ENCODE assay signal across 15 cellular contexts in genomic region chr22:46636221-46637002, GRCh38. TPM values are rescaled to one million over a fixed set of nuclear protein-coding genes. Genes with fewer than 3 reads are reported as not detected.
A peak's percentile ranks its signal among the peaks of the same experiment; 100 is the strongest.
DNase-seq lines count a peak whose midpoint lies in the region; ATAC-seq and TF ChIP-seq lines count a peak whose summit lies in the region.
"Had no signal": no experiment of that assay in that cellular context is flagged by ENCODE, and none has a peak within 500 bp of the region (broad histone marks: within the 10 kb centered on the region; RNA-seq: fewer than 3 reads in every experiment).

No MANE protein-coding gene starts in this region.

- H3K27ac ChIP-seq in DND-41 (ENCODE audit: low read length) (peak overlapping the region; percentile 40), Panc1 (ENCODE audit: low read length) (no peak overlapping the region), hepatocyte (peak overlapping the region; percentile 90)
- H3K27ac ChIP-seq: PC-9, testis had no signal

- H2AFZ ChIP-seq in DND-41 (ENCODE audit: low read depth, low read length) (no peak overlapping the region), hepatocyte (no peak overlapping the region)
- H2AFZ ChIP-seq: PC-9 had no signal

- ATAC-seq in DND-41 (ENCODE audit: insufficient read depth, low read depth) (no peak), Panc1 (peak; percentile 54), sciatic nerve (peak; percentile 18), GM19023 (IDR thresholded peaks at IDR 0.05; ENCODE audit: unreplicated experiment) (no peak), HG02588 (IDR thresholded peaks at IDR 0.05; ENCODE audit: unreplicated experiment) (no peak)
- ATAC-seq: stimulated activated memory B cell treated with anti-CD40 and anti-IgM and Interleukin-4, amounts not matched to agents 10 μg/mL and 1 μg/mL and 100 μg/mL, for 72 hours had no signal

- no TSS peak for BruUV-seq in Panc1 (replicated peaks; lab: Mats Ljungman, UMichigan)

- H3K4me3 ChIP-seq in DND-41 (ENCODE audit: low read depth in 1 of 2, low read length in 2 of 2), result no peak overlapping the region
- no peak overlapping the region for H3K4me3 ChIP-seq in Panc1 (ENCODE audit: low read depth in 2 of 2, low read length in 2 of 2)
- no peak overlapping the region for H3K4me3 ChIP-seq in hepatocyte
- H3K4me3 ChIP-seq: PC-9, testis had no signal

- TF ChIP-seq CTCF in DND-41 (IDR thresholded peaks at IDR 0.05; ENCODE audit: borderline replicate concordance, extremely low read depth, low read length, poor library complexity, severe bottlenecking), result no peak
- TF ChIP-seq CTCF in Panc1 (IDR thresholded peaks at IDR 0.05), result no peak
- no peak for TF ChIP-seq CTCF in hepatocyte (IDR thresholded peaks at IDR 0.05; ENCODE audit: poor library complexity)

- no peak overlapping the region for H3K9ac ChIP-seq in DND-41 (ENCODE audit: low read depth, low read length)

- H3K9me2 ChIP-seq in hepatocyte (replicated peaks; ENCODE audit: insufficient read depth), result no peaks in the 10 kb centered on the region

- H3K4me1 ChIP-seq in DND-41 (ENCODE audit: insufficient read depth, low read length), result no peaks in the 10 kb centered on the region
- H3K4me1 ChIP-seq in Panc1 (ENCODE audit: control insufficient read depth, insufficient read depth, low read length), result no peaks in the 10 kb centered on the region; the same call in none of the 2 replicates
- H3K4me1 ChIP-seq in hepatocyte (ENCODE audit: insufficient read depth), result peaks cover 22% of the 10 kb centered on the region
- H3K4me1 ChIP-seq: testis had no signal

- in situ Hi-C loops in Panc1 (cut with HindIII; ENCODE audit: low pct_unique_long_range_greater_than_20kb, low sequenced_read_pairs), result no loop called here

- H3K36me3 ChIP-seq in DND-41 (ENCODE audit: insufficient read depth, low read length) (peaks cover 80% of the 10 kb centered on the region), Panc1 (ENCODE audit: control insufficient read depth, insufficient read depth, low read length) (no peaks in the 10 kb centered on the region), hepatocyte (replicated peaks; ENCODE audit: insufficient read depth, low read depth) (no peaks in the 10 kb centered on the region)

- H3K9me3 ChIP-seq in DND-41 (ENCODE audit: insufficient read depth, low read length, severe bottlenecking) (no peaks in the 10 kb centered on the region), Panc1 (ENCODE audit: control insufficient read depth, insufficient read depth, low read depth, low read length) (no peaks in the 10 kb centered on the region), hepatocyte (ENCODE audit: low read depth) (no peaks in the 10 kb centered on the region)
- H3K9me3 ChIP-seq: testis had no signal

- no peak overlapping the region for H3K4me2 ChIP-seq in DND-41 (ENCODE audit: insufficient read depth, low read length)
- peak overlapping the region; percentile 31 for H3K4me2 ChIP-seq in hepatocyte
- H3K4me2 ChIP-seq: PC-9 had no signal

- CTCF ChIA-PET in Panc1 (lab: Charles Lee), result no interaction called here

- intact Hi-C loops in Panc1 (cut with micrococcal nuclease; ENCODE audit: unreplicated experiment) (no loop called here), sciatic nerve (cut with DNase I) (no loop called here)

- H4K20me1 ChIP-seq in DND-41 (ENCODE audit: insufficient read depth, low read length) (peaks cover 60% of the 10 kb centered on the region), hepatocyte (ENCODE audit: insufficient read depth, poor library complexity, severe bottlenecking) (no peaks in the 10 kb centered on the region)

- H3K27me3 ChIP-seq in DND-41 (ENCODE audit: insufficient read depth, low read length, poor library complexity), result no peaks in the 10 kb centered on the region
- H3K27me3 ChIP-seq in Panc1 (ENCODE audit: control insufficient read depth, insufficient read depth, low read length), result no peaks in the 10 kb centered on the region
- H3K27me3 ChIP-seq in hepatocyte, result no peaks in the 10 kb centered on the region
- H3K27me3 ChIP-seq: testis had no signal

- H3K79me2 ChIP-seq in DND-41 (ENCODE audit: insufficient read depth, low read length) (peaks cover 86% of the 10 kb centered on the region), hepatocyte (no peaks in the 10 kb centered on the region)

- POLR2A ChIA-PET in Panc1 (lab: Charles Lee), result no interaction called here

- DNase-seq in DND-41 (no peak), Panc1 (ENCODE audit: low read depth, low spot score) (no peak), hepatocyte (ENCODE audit: low spot score) (no peak), sciatic nerve (ENCODE audit: low spot score) (no peak), NAMALWA (ENCODE audit: low spot score) (no peak)
- DNase-seq: activated CD4-positive, CD25-positive, alpha-beta regulatory T cell treated with anti-CD3 and anti-CD28 coated beads, Interleukin-2, amount 50 U/mL, for 72 hours; COR-L47; EL; midbrain; PC-9; T1000; testis had no signal

- 85% methylated on average over 29 of the region's 29 CpGs for WGBS in hepatocyte (ENCODE audit: low lambda C conversion rate, missing lambda C conversion rate)

RNA-seq across cellular contexts. Expression of gene GRAMD4, which starts 16.2 kb away (rescaled TPM):
- total RNA-seq in Panc1 (2021; ENCODE audit: unreplicated experiment), result 30.8 TPM
- polyA plus RNA-seq in Panc1 (2012; ENCODE audit: insufficient read length), result 21.2 TPM
- 21.2 and 21.8 TPM in 2 replicates for total RNA-seq in hepatocyte
- 31.0 and 32.6 TPM in 2 replicates for polyA plus RNA-seq in hepatocyte
- 51.5 TPM for total RNA-seq in sciatic nerve

Comparison
In these comparisons a context has a peak if more than half of its experiments do, and no peak if none do; other contexts are left out.
1. ATAC-seq: peak in Panc1 (single experiment) and sciatic nerve (single experiment); none in DND-41 (single experiment), GM19023 (single experiment) and HG02588 (single experiment).